11 cellular contexts compared by ENCODE assay signal in the genomic region with DNA sequence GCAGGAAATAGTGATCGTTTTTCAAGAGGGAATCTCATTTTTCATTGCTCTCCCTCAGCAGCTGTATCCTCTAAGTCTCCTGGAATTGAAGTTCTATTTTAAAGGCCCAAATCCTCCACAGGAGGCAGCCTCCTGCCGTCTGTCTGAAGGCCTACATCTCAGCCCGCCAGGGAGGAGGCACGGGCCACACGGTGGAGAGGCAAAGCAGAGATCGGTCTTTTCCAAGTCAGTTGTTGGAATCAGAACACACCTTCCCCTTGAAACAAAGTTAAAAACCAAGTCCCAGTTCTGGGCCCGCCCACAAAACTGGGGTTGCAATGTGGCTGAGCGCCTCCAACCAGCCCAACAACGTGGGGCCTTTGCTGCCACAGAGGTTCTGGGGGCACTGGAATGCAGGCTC.
DNase-seq lines count a peak whose midpoint lies in the region; ATAC-seq and TF ChIP-seq lines count a peak whose summit lies in the region.
"Had no signal": no experiment of that assay in that cellular context is flagged by ENCODE, and none has a peak within 500 bp of the region (broad histone marks: within the 10 kb centered on the region; RNA-seq: fewer than 3 reads in every experiment).

No MANE protein-coding gene starts in this region.

- ATAC-seq in stimulated activated naive CD8-positive, alpha-beta T cell treated with anti-CD3 and anti-CD28 coated beads, Interleukin-15, Interleukin-2, amounts not matched to agents 100 U/mL and 50 U/mL, for 24 hours, result no peak
- no peak for ATAC-seq in naive thymus-derived CD8-positive, alpha-beta T cell
- ATAC-seq in left lobe of liver (no peak), HG03108 (IDR thresholded peaks at IDR 0.05; ENCODE audit: unreplicated experiment) (no peak)

- peak overlapping the region; percentile 97 for H3K27ac Mint-ChIP-seq in stimulated activated naive CD8-positive, alpha-beta T cell treated with anti-CD3 and anti-CD28 coated beads, Interleukin-15, Interleukin-2, amounts not matched to agents 100 ng/mL and 50 ng/mL, for 24 hours
- H3K27ac Mint-ChIP-seq in naive thymus-derived CD8-positive, alpha-beta T cell, result peak overlapping the region; percentile 13 to 96 (median 80)

- no peaks in the 10 kb centered on the region for H3K27me3 Mint-ChIP-seq in stimulated activated naive CD8-positive, alpha-beta T cell treated with anti-CD3 and anti-CD28 coated beads, Interleukin-15, Interleukin-2, amounts not matched to agents 100 ng/mL and 50 ng/mL, for 24 hours
- H3K27me3 Mint-ChIP-seq in naive thymus-derived CD8-positive, alpha-beta T cell, result no peaks in the 10 kb centered on the region

- no peak for DNase-seq in stimulated activated naive CD8-positive, alpha-beta T cell treated with anti-CD3 and anti-CD28 coated beads, Interleukin-15, Interleukin-2, amounts not matched to agents 100 U/mL and 50 U/mL, for 24 hours
- no peak for DNase-seq in brain microvascular endothelial cell
- DNase-seq in naive thymus-derived CD8-positive, alpha-beta T cell, result no peak
- no peak for DNase-seq in DMS 273 treated with DMSO at 0.1 percent for 48 hours (lab: John Stamatoyannopoulos, UW)
- no peak for DNase-seq in hepatic stellate cell (ENCODE audit: low spot score)
- DNase-seq in left lobe of liver (ENCODE audit: low spot score), result no peak
- DNase-seq: activated effector memory CD4-positive, alpha-beta T cell treated with Interleukin-2 at 50 U/mL for 16 hours; NCI-H446 treated with DMSO at 0.1 percent for 48 hours had no signal

- POLR2A ChIA-PET in naive thymus-derived CD8-positive, alpha-beta T cell (lab: Charles Lee), result no interaction called here

- TF ChIP-seq CTCF in brain microvascular endothelial cell (IDR thresholded peaks at IDR 0.05; ENCODE audit: low read depth, low read length, missing control alignments), result peak; percentile 6

- in situ Hi-C loops in brain microvascular endothelial cell (cut with HindIII; ENCODE audit: low pct_ligation_motif_present, low sequenced_read_pairs), result no loop called here

- no peak overlapping the region for H3K27ac ChIP-seq in brain microvascular endothelial cell
- H3K27ac ChIP-seq: C4-2B had no signal

- H3K27me3 ChIP-seq in brain microvascular endothelial cell (replicated peaks), result no peaks in the 10 kb centered on the region

- peaks cover 16% of the 10 kb centered on the region for H3K36me3 Mint-ChIP-seq in stimulated activated naive CD8-positive, alpha-beta T cell treated with anti-CD3 and anti-CD28 coated beads, Interleukin-15, Interleukin-2, amounts not matched to agents 100 ng/mL and 50 ng/mL, for 24 hours (ENCODE audit: low read depth)
- peaks cover 0 to 2% (median 0%) of the 10 kb centered on the region in 3 donors for H3K36me3 Mint-ChIP-seq in naive thymus-derived CD8-positive, alpha-beta T cell

- H3K4me1 Mint-ChIP-seq in stimulated activated naive CD8-positive, alpha-beta T cell treated with anti-CD3 and anti-CD28 coated beads, Interleukin-15, Interleukin-2, amounts not matched to agents 100 ng/mL and 50 ng/mL, for 24 hours (ENCODE audit: low read depth), result peaks cover 100% of the 10 kb centered on the region
- peaks cover 41 to 97% (median 77%) of the 10 kb centered on the region in 4 donors for H3K4me1 Mint-ChIP-seq in naive thymus-derived CD8-positive, alpha-beta T cell

- H3K4me3 Mint-ChIP-seq in stimulated activated naive CD8-positive, alpha-beta T cell treated with anti-CD3 and anti-CD28 coated beads, Interleukin-15, Interleukin-2, amounts not matched to agents 100 ng/mL and 50 ng/mL, for 24 hours, result peak overlapping the region; percentile 50
- peak overlapping the region in 4 of 10 donors; percentile 9 to 43 (median 42) for H3K4me3 Mint-ChIP-seq in naive thymus-derived CD8-positive, alpha-beta T cell

- H3K36me3 ChIP-seq in brain microvascular endothelial cell (replicated peaks), result no peaks in the 10 kb centered on the region

- no peaks in the 10 kb centered on the region for H3K9me3 Mint-ChIP-seq in stimulated activated naive CD8-positive, alpha-beta T cell treated with anti-CD3 and anti-CD28 coated beads, Interleukin-15, Interleukin-2, amounts not matched to agents 100 ng/mL and 50 ng/mL, for 24 hours
- H3K9me3 Mint-ChIP-seq in naive thymus-derived CD8-positive, alpha-beta T cell, result no peaks in the 10 kb centered on the region

- no peak overlapping the region for H3K4me3 ChIP-seq in brain microvascular endothelial cell (ENCODE audit: low read depth, low read length)
